11 cellular contexts compared by ENCODE assay signal in the genomic region with DNA sequence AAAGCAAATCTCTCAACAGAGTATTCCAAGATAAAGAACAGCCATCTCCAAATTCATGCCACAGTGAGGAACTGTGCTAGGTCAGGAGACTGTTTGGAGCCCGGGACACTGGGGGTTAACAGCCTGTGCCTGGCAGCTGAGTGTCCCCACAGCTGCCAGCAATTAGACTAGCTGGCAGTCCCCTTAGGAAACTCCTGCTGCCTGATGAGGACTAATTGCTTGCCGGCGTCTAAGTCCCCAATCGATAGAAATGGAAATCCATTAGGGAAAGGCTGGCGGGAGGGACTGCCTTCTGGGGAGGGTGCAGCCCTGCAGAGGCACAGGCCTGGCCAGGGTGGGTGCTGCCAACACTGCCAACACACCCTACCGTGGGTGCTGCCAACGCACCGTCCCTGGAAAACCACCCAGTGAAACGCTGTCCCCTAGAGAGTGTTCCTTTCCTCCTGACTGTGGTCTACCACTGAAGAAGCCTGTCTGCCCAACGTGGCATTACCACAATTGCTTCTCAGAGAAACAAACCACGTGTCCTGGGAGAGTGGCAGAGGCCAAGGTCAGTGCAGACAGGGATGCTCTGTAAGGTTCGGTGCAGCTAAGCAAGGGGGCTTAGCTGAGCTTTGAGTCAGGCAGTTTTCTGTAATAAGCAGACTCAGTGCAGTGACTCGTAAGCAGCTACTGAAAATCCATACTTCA.
DNase-seq lines count a peak whose midpoint lies in the region; ATAC-seq and TF ChIP-seq lines count a peak whose summit lies in the region.
"Had no signal": no experiment of that assay in that cellular context is flagged by ENCODE, and none has a peak within 500 bp of the region (broad histone marks: within the 10 kb centered on the region; RNA-seq: fewer than 3 reads in every experiment).

No MANE protein-coding gene starts in this region.

- H4K12ac ChIP-seq in trophoblast cell (ENCODE audit: low read depth, low read length) = no peak overlapping the region

- H3K79me2 ChIP-seq in trophoblast cell (ENCODE audit: control insufficient read depth, insufficient read depth, low read length, poor library complexity) = no peaks in the 10 kb centered on the region

- H4K8ac ChIP-seq in trophoblast cell (ENCODE audit: low read depth, low read length) = no peak overlapping the region

- H3K9me3 ChIP-seq in A673 (ENCODE audit: low read depth, low read length, poor library complexity, severe bottlenecking) = no peaks in the 10 kb centered on the region
- no peaks in the 10 kb centered on the region for H3K9me3 ChIP-seq in adipocyte (ENCODE audit: control insufficient read depth, low read length)
- no peaks in the 10 kb centered on the region for H3K9me3 ChIP-seq in T-helper 17 cell (ENCODE audit: control insufficient read depth, low read length, poor library complexity, severe bottlenecking)
- H3K9me3 ChIP-seq in trophoblast cell (ENCODE audit: insufficient read depth, low read depth, low read length) = no peaks in the 10 kb centered on the region

- no peak overlapping the region for H2BK5ac ChIP-seq in trophoblast cell (ENCODE audit: low read depth, low read length, poor library complexity)

- no peak overlapping the region for H4K91ac ChIP-seq in trophoblast cell (ENCODE audit: low read depth, low read length)

- TF ChIP-seq CTCF in A673 (conservative IDR thresholded peaks at IDR 0.05; ENCODE audit: low read depth, low read length) = no peak

- no peaks in the 10 kb centered on the region for H3K36me3 ChIP-seq in A673 (ENCODE audit: insufficient read depth, low read length, poor library complexity, severe bottlenecking)
- H3K36me3 ChIP-seq in adipocyte (ENCODE audit: control insufficient read depth, insufficient read depth, low read length, severe bottlenecking) = no peaks in the 10 kb centered on the region
- H3K36me3 ChIP-seq in trophoblast cell (ENCODE audit: control insufficient read depth in 1 of 2, insufficient read depth in 2 of 2, low read length in 2 of 2) = no peaks in the 10 kb centered on the region

- DNase-seq in A673 (ENCODE audit: low spot score) (peak; percentile 64), NCI-H2029 treated with DMSO at 0.1 percent for 48 hours (lab: John Stamatoyannopoulos, UW) (peak; percentile 32), adipocyte (ENCODE audit: low read depth) (peak; percentile 19), medulla oblongata (ENCODE audit: extremely low spot score) (peak; percentile 72), OCI-M1 (lab: John Stamatoyannopoulos, UW) (no peak), T-helper 17 cell (no peak), trophoblast cell (no peak)
- DNase-seq: stimulated activated CD4-positive, alpha-beta T cell treated with anti-CD3 and anti-CD28 coated beads, Interleukin-4, amount 100 ng/mL, for 4 hours had no signal

- H3K23ac ChIP-seq in trophoblast cell (ENCODE audit: low read length) = no peak overlapping the region

- peak overlapping the region; percentile 13 for H3K27ac ChIP-seq in A673 (ENCODE audit: low read depth, low read length, poor library complexity, severe bottlenecking)
- H3K27ac ChIP-seq in trophoblast cell (ENCODE audit: low read depth, low read length) = no peak overlapping the region

- H3K79me1 ChIP-seq in trophoblast cell (ENCODE audit: low read length) = no peaks in the 10 kb centered on the region

- no peak overlapping the region for H3K4me3 Mint-ChIP-seq in T-helper 17 cell
- H3K4me3 Mint-ChIP-seq: memory B cell; T-helper 1 cell treated with Interleukin-12 subunit alpha and Interleukin-12 subunit beta and Interleukin-4 antibody, amounts not matched to agents 30 μg/mL and 1 μg/mL, for 36 hours had no signal

- BruUV-seq in A673 (replicated peaks; lab: Mats Ljungman, UMichigan) = no TSS peak

- no peak overlapping the region for H2AFZ ChIP-seq in trophoblast cell (ENCODE audit: insufficient read depth, low read length, poor library complexity)

- H3K4me1 ChIP-seq in A673 (ENCODE audit: insufficient read depth, low read length, poor library complexity, severe bottlenecking) (peaks cover 13% of the 10 kb centered on the region), adipocyte (ENCODE audit: control insufficient read depth, insufficient read depth, low read length) (no peaks in the 10 kb centered on the region), trophoblast cell (ENCODE audit: control insufficient read depth in 1 of 2, insufficient read depth in 2 of 2, low read length in 2 of 2) (no peaks in the 10 kb centered on the region)

- H2AK5ac ChIP-seq in trophoblast cell (ENCODE audit: low read length) = no peak overlapping the region

- H3K14ac ChIP-seq in trophoblast cell (ENCODE audit: low read length) = no peak overlapping the region

- no peak overlapping the region for H3K27ac Mint-ChIP-seq in T-helper 17 cell
- H3K27ac Mint-ChIP-seq: memory B cell; T-helper 1 cell treated with Interleukin-12 subunit alpha and Interleukin-12 subunit beta and Interleukin-4 antibody, amounts not matched to agents 30 μg/mL and 1 μg/mL, for 36 hours had no signal

- no peak overlapping the region for H3K18ac ChIP-seq in trophoblast cell (ENCODE audit: low read length)

- H3K27me3 ChIP-seq in A673 (replicated peaks; ENCODE audit: insufficient read depth, low read depth, low read length, poor library complexity) (no peaks in the 10 kb centered on the region), adipocyte (replicated peaks; ENCODE audit: control insufficient read depth, insufficient read depth, low read length) (no peaks in the 10 kb centered on the region), trophoblast cell (ENCODE audit: insufficient read depth, low read length) (no peaks in the 10 kb centered on the region)

- H3K9ac ChIP-seq in adipocyte (ENCODE audit: low read length) (no peak overlapping the region), trophoblast cell (ENCODE audit: low read length) (no peak overlapping the region)

- ATAC-seq in HG02840 (IDR thresholded peaks at IDR 0.05; ENCODE audit: low FRiP score, unreplicated experiment) = no peak
- ATAC-seq in T-helper 17 cell = no peak

- H3K27me3 Mint-ChIP-seq in T-helper 17 cell = no peaks in the 10 kb centered on the region

- no peak overlapping the region for H2BK120ac ChIP-seq in trophoblast cell (ENCODE audit: insufficient read depth, low read length, poor library complexity)

- no peak overlapping the region for H3K4ac ChIP-seq in trophoblast cell (ENCODE audit: low read depth, low read length)

- H3K36me3 Mint-ChIP-seq in T-helper 17 cell (ENCODE audit: low read depth) = no peaks in the 10 kb centered on the region

- H3K4me3 ChIP-seq in A673 (ENCODE audit: low read depth, low read length, poor library complexity, severe bottlenecking) = peak overlapping the region; percentile 34
- H3K4me3 ChIP-seq in adipocyte (ENCODE audit: low read length) = no peak overlapping the region
- H3K4me3 ChIP-seq in trophoblast cell (ENCODE audit: low read depth, low read length) = no peak overlapping the region

- CTCF ChIA-PET in A673 (lab: Charles Lee) = no interaction called here

- no peaks in the 10 kb centered on the region for H3K4me1 Mint-ChIP-seq in T-helper 17 cell
- H3K4me1 Mint-ChIP-seq: memory B cell had no signal

- H3K4me2 ChIP-seq in trophoblast cell (ENCODE audit: low read length) = no peak overlapping the region

- no peak overlapping the region for H2BK12ac ChIP-seq in trophoblast cell (ENCODE audit: low read length)

- no CpG with 5 or more reads among the region's 13 CpGs for WGBS in trophoblast cell (ENCODE audit: extremely low coverage, insufficient coverage, insufficient read length)

- POLR2A ChIA-PET in A673 (lab: Charles Lee; ENCODE audit: low non-redundant PET) = no interaction called here

- intact Hi-C loops in A673 (cut with micrococcal nuclease; ENCODE audit: unreplicated experiment) = no loop called here

Comparison
In these comparisons a context has a peak if more than half of its experiments do, and no peak if none do; other contexts are left out.
1. DNase-seq: peak in A673 (single experiment), NCI-H2029 treated with DMSO at 0.1 percent for 48 hours (single experiment), adipocyte (single experiment) and medulla oblongata (single experiment); none in OCI-M1 (single experiment), T-helper 17 cell (0 of 3) and trophoblast cell (0 of 2).